In the genomic region with DNA sequence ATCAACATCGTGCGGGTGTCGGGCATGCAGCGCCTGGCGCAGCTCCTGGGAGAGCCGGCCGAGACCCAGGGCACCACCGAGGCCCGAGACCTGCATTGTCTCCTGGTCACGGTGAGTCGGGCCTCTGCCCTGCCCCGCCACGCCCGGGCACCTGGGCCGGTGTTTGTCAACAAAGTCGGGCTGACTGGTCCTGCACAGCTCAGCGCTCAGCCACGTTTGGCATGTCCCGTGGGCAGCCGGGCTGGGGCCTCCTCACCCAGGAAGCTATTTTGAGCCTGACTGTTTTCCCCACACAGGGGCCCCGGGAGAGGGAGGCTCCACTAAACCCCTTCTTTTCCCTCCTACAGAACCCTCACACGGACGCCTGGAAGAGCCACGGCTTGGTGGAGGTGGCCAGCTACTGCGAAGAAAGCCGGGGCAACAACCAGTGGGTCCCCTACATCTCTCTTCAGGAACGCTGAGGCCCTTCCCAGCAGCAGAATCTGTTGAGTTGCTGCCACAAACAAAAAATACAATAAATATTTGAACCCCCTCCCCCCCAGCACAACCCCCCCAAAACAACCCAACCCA, we compare ENCODE assay signal across 8 cellular contexts. TPM values are rescaled to one million over a fixed set of nuclear protein-coding genes. Genes with fewer than 3 reads are reported as not detected.
DNase-seq lines count a peak whose midpoint lies in the region; ATAC-seq and TF ChIP-seq lines count a peak whose summit lies in the region.

No MANE protein-coding gene starts in this region.

- TF ChIP-seq EP300 in gastroesophageal sphincter (IDR thresholded peaks at IDR 0.05) (no peak), ovary (IDR thresholded peaks at IDR 0.05) (no peak)

- CTCF ChIA-PET in GM10248 (lab: Yijun Ruan, JAX), result interaction anchor here (1.1 to 6.7 kb wide), 8 partner anchors 13 to 159 kb away, joined by 3 to 126 read pairs (median 6); no protein-coding TSS in a partner anchor

- peaks cover 0 to 42% (median 6%) of the 10 kb centered on the region in 3 donors for H3K4me1 ChIP-seq in gastroesophageal sphincter
- peaks cover 7% of the 10 kb centered on the region for H3K4me1 ChIP-seq in ovary (ENCODE audit: insufficient read depth)

- peak overlapping the region; percentile 88 for H3K27ac Mint-ChIP-seq in activated T-helper 1 cell treated with anti-CD3 and anti-CD28 coated beads, Interleukin-12 subunit alpha, Interleukin-12 subunit beta, Interleukin-2, Interleukin-4 antibody, amounts not matched to agents 30 ng/mL and 10 ng/mL and 1 ng/mL, durations not matched to agents 14 hours and 24 hours and 36 hours

- intact Hi-C loops in activated T-helper 1 cell treated with anti-CD3 and anti-CD28 coated beads, Interleukin-12 subunit alpha, Interleukin-12 subunit beta, Interleukin-2, Interleukin-4 antibody, amounts not matched to agents 30 ng/mL and 10 ng/mL and 1 ng/mL, durations not matched to agents 14 hours and 24 hours and 36 hours (cut with micrococcal nuclease), result loop anchor here (5.0 to 10.0 kb wide), 3 partner anchors 268 to 560 kb away; partner anchors contain the start of genes SGTA, SLC39A3 and THOP1
- intact Hi-C loops in ovary (cut with DNase I), result loop anchor here in 2 of 4 donors (2.0 to 5.0 kb wide), 3 partner anchors 65 to 135 kb away; no protein-coding TSS in a partner anchor

- H3K27ac ChIP-seq in gastroesophageal sphincter (peak overlapping the region; percentile 86 to 94 (median 92)), ovary (peak overlapping the region; percentile 38 to 53)

- TF ChIP-seq CTCF in gastroesophageal sphincter (IDR thresholded peaks at IDR 0.05), result no peak
- no peak for TF ChIP-seq CTCF in ovary (IDR thresholded peaks at IDR 0.05)
- no peak for TF ChIP-seq CTCF in GM10248 (IDR thresholded peaks at IDR 0.05; ENCODE audit: control extremely low read depth, extremely low read depth, low read depth, missing control alignments)

- TF ChIP-seq POLR2A in gastroesophageal sphincter (IDR thresholded peaks at IDR 0.05), result peak in 1 of 2 donors; percentile 31
- no peak for TF ChIP-seq POLR2A in ovary (IDR thresholded peaks at IDR 0.05)

- H3K9me3 ChIP-seq in gastroesophageal sphincter (no peaks in the 10 kb centered on the region), ovary (no peaks in the 10 kb centered on the region)

- H3K36me3 Mint-ChIP-seq in activated T-helper 1 cell treated with anti-CD3 and anti-CD28 coated beads, Interleukin-12 subunit alpha, Interleukin-12 subunit beta, Interleukin-2, Interleukin-4 antibody, amounts not matched to agents 30 ng/mL and 10 ng/mL and 1 ng/mL, durations not matched to agents 14 hours and 24 hours and 36 hours (ENCODE audit: low read depth), result peaks cover 23% of the 10 kb centered on the region

- DNase-seq in activated CD4-positive, CD25-positive, alpha-beta regulatory T cell treated with anti-CD3 and anti-CD28 coated beads, Interleukin-2, amount 50 U/mL, for 72 hours, result peak; percentile 52
- DNase-seq in activated T-helper 1 cell treated with anti-CD3 and anti-CD28 coated beads, Interleukin-12 subunit alpha, Interleukin-12 subunit beta, Interleukin-2, Interleukin-4 antibody, amounts not matched to agents 30 ng/mL and 10 ng/mL and 1 ng/mL, durations not matched to agents 14 hours and 24 hours and 36 hours (ENCODE audit: low spot score), result no peak
- DNase-seq in ovary (peak in 4 of 5 donors; percentile 50 to 59 (median 54)), NCI-H1436 (lab: John Stamatoyannopoulos, UW) (no peak), GM10248 (ENCODE audit: extremely low spot score) (no peak), globus pallidus (ENCODE audit: low spot score) (no peak)

- H3K27me3 Mint-ChIP-seq in activated T-helper 1 cell treated with anti-CD3 and anti-CD28 coated beads, Interleukin-12 subunit alpha, Interleukin-12 subunit beta, Interleukin-2, Interleukin-4 antibody, amounts not matched to agents 30 ng/mL and 10 ng/mL and 1 ng/mL, durations not matched to agents 14 hours and 24 hours and 36 hours (ENCODE audit: insufficient read depth), result no peaks in the 10 kb centered on the region

- peaks cover 0 to 11% of the 10 kb centered on the region in 2 donors for H3K36me3 ChIP-seq in gastroesophageal sphincter
- H3K36me3 ChIP-seq in ovary, result no peaks in the 10 kb centered on the region

- H3K27me3 ChIP-seq in gastroesophageal sphincter (no peaks in the 10 kb centered on the region), ovary (no peaks in the 10 kb centered on the region)

- no peaks in the 10 kb centered on the region for H3K9me3 Mint-ChIP-seq in activated T-helper 1 cell treated with anti-CD3 and anti-CD28 coated beads, Interleukin-12 subunit alpha, Interleukin-12 subunit beta, Interleukin-2, Interleukin-4 antibody, amounts not matched to agents 30 ng/mL and 10 ng/mL and 1 ng/mL, durations not matched to agents 14 hours and 24 hours and 36 hours

- peaks cover 16% of the 10 kb centered on the region for H3K4me1 Mint-ChIP-seq in activated T-helper 1 cell treated with anti-CD3 and anti-CD28 coated beads, Interleukin-12 subunit alpha, Interleukin-12 subunit beta, Interleukin-2, Interleukin-4 antibody, amounts not matched to agents 30 ng/mL and 10 ng/mL and 1 ng/mL, durations not matched to agents 14 hours and 24 hours and 36 hours (ENCODE audit: low read depth)

- peak overlapping the region; percentile 83 to 92 for H3K4me3 ChIP-seq in gastroesophageal sphincter
- peak overlapping the region; percentile 86 for H3K4me3 ChIP-seq in ovary

- POLR2A ChIA-PET in GM10248 (lab: Yijun Ruan, JAX), result interaction anchor here (0.6 to 4.7 kb wide), 37 partner anchors 12 to 986 kb away, joined by 3 to 275 read pairs (median 9); partner anchors contain the start of genes LMNB2, REEP6 and SGTA

- WGBS in gastroesophageal sphincter (ENCODE audit: low coverage in 1 of 2), 2 donors, result 48 to 83% methylated on average over 1 to 3 of the region's 27 CpGs
- 3 to 6% (median 5%) methylated on average over 25 to 27 of the region's 27 CpGs for WGBS in ovary, 3 donors

- H3K4me3 Mint-ChIP-seq in activated T-helper 1 cell treated with anti-CD3 and anti-CD28 coated beads, Interleukin-12 subunit alpha, Interleukin-12 subunit beta, Interleukin-2, Interleukin-4 antibody, amounts not matched to agents 30 ng/mL and 10 ng/mL and 1 ng/mL, durations not matched to agents 14 hours and 24 hours and 36 hours, result peak overlapping the region; percentile 93

- no peak for ATAC-seq in activated CD4-positive, CD25-positive, alpha-beta regulatory T cell treated with anti-CD3 and anti-CD28 coated beads, Interleukin-2, amount 50 U/mL, for 24 hours
- ATAC-seq in gastroesophageal sphincter, result no peak

RNA-seq across cellular contexts. Expression of gene GADD45B, which starts 1.3 kb away (rescaled TPM):
- total RNA-seq in activated T-helper 1 cell treated with anti-CD3 and anti-CD28 coated beads, Interleukin-12 subunit alpha, Interleukin-12 subunit beta, Interleukin-2, Interleukin-4 antibody, amounts not matched to agents 30 ng/mL and 10 ng/mL and 1 ng/mL, durations not matched to agents 14 hours and 24 hours and 36 hours, result 129 and 132 TPM in 2 replicates
- 100 to 1,000 TPM in 1 of 4 donors, 10 to 100 TPM in 3; 69.9 to 374 (median 88.7) TPM for total RNA-seq in gastroesophageal sphincter
- total RNA-seq in ovary, result 100 to 1,000 TPM in 2 of 7 donors, 10 to 100 TPM in 5; 47.0 to 414 (median 73.9) TPM
- 100 to 1,000 TPM in 1 of 2 donors, 10 to 100 TPM in 1; 17.8 to 120 TPM for polyA plus RNA-seq in ovary

RNA-seq across cellular contexts. Expression of gene LMNB2, which starts 20.5 kb away (rescaled TPM):
- total RNA-seq in activated T-helper 1 cell treated with anti-CD3 and anti-CD28 coated beads, Interleukin-12 subunit alpha, Interleukin-12 subunit beta, Interleukin-2, Interleukin-4 antibody, amounts not matched to agents 30 ng/mL and 10 ng/mL and 1 ng/mL, durations not matched to agents 14 hours and 24 hours and 36 hours, result 109 and 116 TPM in 2 replicates
- total RNA-seq in gastroesophageal sphincter (10 to 100 TPM; 17.4 to 41.5 (median 26.8) TPM), ovary (10 to 100 TPM in 6 of 7 donors, 1 to 10 TPM in 1; 8.0 to 40.9 (median 25.6) TPM)
- 10 to 100 TPM; 15.3 to 17.4 TPM for polyA plus RNA-seq in ovary

RNA-seq across cellular contexts. Expression of gene TIMM13, which starts 49.8 kb away (rescaled TPM):
- total RNA-seq in activated T-helper 1 cell treated with anti-CD3 and anti-CD28 coated beads, Interleukin-12 subunit alpha, Interleukin-12 subunit beta, Interleukin-2, Interleukin-4 antibody, amounts not matched to agents 30 ng/mL and 10 ng/mL and 1 ng/mL, durations not matched to agents 14 hours and 24 hours and 36 hours, result 178 and 185 TPM in 2 replicates
- total RNA-seq in gastroesophageal sphincter, result 10 to 100 TPM; 22.9 to 32.2 (median 27.3) TPM
- total RNA-seq in ovary, result 10 to 100 TPM; 19.3 to 72.3 (median 61.6) TPM
- polyA plus RNA-seq in ovary, result 10 to 100 TPM in 1 of 2 donors, 1 to 10 TPM in 1; 2.7 to 46.1 TPM

Comparison
In these comparisons a context has a peak if more than half of its experiments do, and no peak if none do; other contexts are left out.
1. DNase-seq: peak in activated CD4-positive, CD25-positive, alpha-beta regulatory T cell treated with anti-CD3 and anti-CD28 coated beads, Interleukin-2, amount 50 U/mL, for 72 hours (single experiment) and ovary (4 of 5); none in activated T-helper 1 cell treated with anti-CD3 and anti-CD28 coated beads, Interleukin-12 subunit alpha, Interleukin-12 subunit beta, Interleukin-2, Interleukin-4 antibody, amounts not matched to agents 30 ng/mL and 10 ng/mL and 1 ng/mL, durations not matched to agents 14 hours and 24 hours and 36 hours (single experiment), NCI-H1436 (single experiment), GM10248 (single experiment) and globus pallidus (single experiment).